ENCODE assay signal across 8 cellular contexts in the genomic region with DNA sequence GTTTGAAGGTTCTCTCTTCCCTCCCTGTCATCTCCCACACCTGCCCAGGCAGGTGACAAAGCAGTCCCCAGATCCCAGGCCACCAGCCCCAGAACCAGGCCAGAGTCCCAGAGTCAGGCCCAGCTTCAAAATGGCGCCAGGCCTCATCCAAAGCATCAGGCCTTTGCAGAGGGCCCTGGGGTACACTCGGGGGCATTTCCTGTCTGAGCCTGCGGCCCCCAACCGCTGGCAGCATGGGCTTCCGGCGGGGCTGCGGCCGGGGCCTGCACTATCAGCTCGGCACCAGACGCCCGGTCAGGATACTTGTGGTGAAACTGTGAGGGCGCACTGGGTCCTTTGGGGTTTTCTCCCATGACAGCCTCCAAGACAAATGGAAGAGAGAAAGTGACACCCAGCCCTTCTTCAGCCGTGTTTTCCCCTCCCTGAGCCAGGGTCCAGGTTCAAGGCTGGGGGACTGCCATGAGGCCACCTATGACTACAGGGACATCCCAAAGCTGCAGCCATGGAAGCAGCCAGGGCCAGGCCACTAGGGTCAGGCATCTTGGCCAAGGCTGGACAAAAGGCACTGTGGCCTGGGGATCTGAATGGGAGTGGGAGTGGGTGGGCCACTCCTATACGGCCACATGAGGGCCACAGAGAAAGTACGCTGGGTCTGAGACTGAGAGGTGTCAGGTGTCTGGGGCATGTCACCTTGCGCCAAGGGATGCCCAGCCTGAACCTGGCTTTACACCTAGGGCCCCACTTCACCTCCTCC. TPM values are rescaled to one million over a fixed set of nuclear protein-coding genes. Genes with fewer than 3 reads are reported as not detected.
DNase-seq lines count a peak whose midpoint lies in the region; ATAC-seq and TF ChIP-seq lines count a peak whose summit lies in the region.

No MANE protein-coding gene starts in this region.

- H3K27ac ChIP-seq in RWPE1 (peak overlapping the region; percentile 84), sigmoid colon (peak overlapping the region; percentile 84 to 93 (median 90))

- peaks cover 0 to 21% (median 18%) of the 10 kb centered on the region in 4 donors for H3K4me1 ChIP-seq in sigmoid colon

- no peak for TF ChIP-seq CTCF in GM12864 (IDR thresholded peaks at IDR 0.05; ENCODE audit: low read depth, low read length, missing control alignments)
- no peak for TF ChIP-seq CTCF in RWPE1 (conservative IDR thresholded peaks at IDR 0.05; ENCODE audit: low read depth)
- no peak for TF ChIP-seq CTCF in epithelial cell of proximal tubule (conservative IDR thresholded peaks at IDR 0.05; ENCODE audit: low read depth, low read length)
- TF ChIP-seq CTCF in sigmoid colon (IDR thresholded peaks at IDR 0.05), result no peak

- CTCF ChIA-PET in RWPE1 (lab: Yijun Ruan, JAX), result interaction anchor here (1.0 to 2.8 kb wide), 6 partner anchors 8 to 494 kb away, joined by 3 to 12 read pairs (median 7); no protein-coding TSS in a partner anchor

- POLR2A ChIA-PET in RWPE1 (lab: Yijun Ruan, JAX; ENCODE audit: low non-redundant PET), result no interaction called here

- DNase-seq in GM12864 (ENCODE audit: low read depth), result no peak
- no peak for DNase-seq in RWPE1 (ENCODE audit: low spot score)
- no peak for DNase-seq in epithelial cell of proximal tubule (ENCODE audit: low read depth)
- peak; percentile 59 for DNase-seq in sigmoid colon
- no peak for DNase-seq in CD1c-positive myeloid dendritic cell (ENCODE audit: extremely low spot score)
- DNase-seq in stimulated activated CD8-positive, alpha-beta memory T cell treated with anti-CD3 and anti-CD28 coated beads, Interleukin-4, amount 100 ng/mL, for 48 hours, result no peak
- no peak for DNase-seq in glomerular visceral epithelial cell (ENCODE audit: extremely low spot score)

- no peak for TF ChIP-seq EP300 in sigmoid colon (IDR thresholded peaks at IDR 0.05)

- H3K36me3 ChIP-seq in sigmoid colon, result peaks cover 7 to 27% (median 13%) of the 10 kb centered on the region in 4 donors

- TF ChIP-seq POLR2A in sigmoid colon (IDR thresholded peaks at IDR 0.05), result no peak

- H3K4me3 ChIP-seq in GM12864 (ENCODE audit: low read depth, low read length) (peak overlapping the region; percentile 34; the same call in 1 of the 2 replicates), epithelial cell of proximal tubule (ENCODE audit: low read depth, low read length) (peak overlapping the region; percentile 53), sigmoid colon (peak overlapping the region in 3 of 4 donors; percentile 78 to 90 (median 85))

- no peaks in the 10 kb centered on the region for H3K27me3 ChIP-seq in sigmoid colon

- 88 to 90% methylated on average over 16 of the region's 16 CpGs for WGBS in sigmoid colon, 2 donors

- no peak for ATAC-seq in GM18868 (IDR thresholded peaks at IDR 0.05; ENCODE audit: unreplicated experiment)

- H3K9me3 ChIP-seq in sigmoid colon, result no peaks in the 10 kb centered on the region

- intact Hi-C loops in sigmoid colon (cut with DNase I), result loop anchor here (1.0 to 5.0 kb wide), 4 partner anchors 34 to 230 kb away; a partner anchor contains a TSS

RNA-seq across cellular contexts. Expression of a gene that starts 33.9 kb away (rescaled TPM):
- total RNA-seq in epithelial cell of proximal tubule (285 and 329 TPM in 2 replicates), sigmoid colon (100 to 1,000 TPM; 115 to 158 (median 143) TPM)
- polyA plus RNA-seq in sigmoid colon, result 100 to 1,000 TPM in 1 of 3 donors, 10 to 100 TPM in 2; 33.6 to 220 (median 55.7) TPM

Comparison
In these comparisons a context has a peak if more than half of its experiments do, and no peak if none do; other contexts are left out.
1. H3K4me3 ChIP-seq: peak in every context shown above with its lines; median percentile 85 in sigmoid colon; 53 in epithelial cell of proximal tubule; 34 in GM12864.